In genomic region chr5:38441730-38442573, GRCh38 we compare ENCODE assay signal across 8 cellular contexts.
DNase-seq lines count a peak whose midpoint lies in the region; ATAC-seq, FAIRE-seq and TF ChIP-seq lines count a peak whose summit lies in the region.

No MANE protein-coding gene starts in this region.

- no peaks in the 10 kb centered on the region for H3K4me1 ChIP-seq in H9 (ENCODE audit: insufficient read depth, low read length)
- no peaks in the 10 kb centered on the region for H3K4me1 ChIP-seq in Loucy (ENCODE audit: insufficient read depth, low read length, poor library complexity, severe bottlenecking)
- no peaks in the 10 kb centered on the region for H3K4me1 ChIP-seq in neural progenitor cell

- FAIRE-seq in RCC 7860 (lab: Jason Lieb, UNC) = peak; percentile 99

- no peak overlapping the region for H2BK120ac ChIP-seq in H9 (ENCODE audit: low read depth, low read length, poor library complexity, severe bottlenecking)

- H3K27me3 ChIP-seq in H9 (ENCODE audit: insufficient read depth, low read length) (no peaks in the 10 kb centered on the region), Loucy (ENCODE audit: insufficient read depth, low read length, poor library complexity, severe bottlenecking) (peaks cover 23% of the 10 kb centered on the region), neural progenitor cell (no peaks in the 10 kb centered on the region)

- H3T11ph ChIP-seq in H9 (ENCODE audit: low read length) = no peak overlapping the region

- no peak overlapping the region for H2BK5ac ChIP-seq in H9 (ENCODE audit: insufficient read length, low read length)

- H4K20me1 ChIP-seq in H9 (ENCODE audit: control insufficient read depth, insufficient read depth, insufficient read length) (no peaks in the 10 kb centered on the region), Loucy (ENCODE audit: insufficient read depth, low read length, poor library complexity, severe bottlenecking) (no peaks in the 10 kb centered on the region), neural progenitor cell (ENCODE audit: low read depth) (no peaks in the 10 kb centered on the region)

- no peak overlapping the region for H3K18ac ChIP-seq in H9 (ENCODE audit: insufficient read length, low read depth, low read length)

- H3K4me1 Mint-ChIP-seq in H9 (peaks cover 4 to 5% of the 10 kb centered on the region in 2 experiments; a peak in 2 of 4 replicates), neural progenitor cell (peaks cover 4% of the 10 kb centered on the region)
- no peaks in the 10 kb centered on the region for H3K4me1 Mint-ChIP-seq in activated T-cell treated with anti-CD3 and anti-CD28 coated beads, Interleukin-2, amount 50 U/mL, for 4 hours (ENCODE audit: low read depth)

- H3K36me3 Mint-ChIP-seq in H9 (ENCODE audit: insufficient read depth in 1 of 3, low read depth in 3 of 3) (no peaks in the 10 kb centered on the region), neural progenitor cell (no peaks in the 10 kb centered on the region)
- H3K36me3 Mint-ChIP-seq in activated T-cell treated with anti-CD3 and anti-CD28 coated beads, Interleukin-2, amount 50 U/mL, for 4 hours (ENCODE audit: insufficient read depth) = no peaks in the 10 kb centered on the region

- H3K79me1 ChIP-seq in H9 (ENCODE audit: insufficient read depth, low read depth, low read length, poor library complexity, severe bottlenecking) = no peaks in the 10 kb centered on the region

- H3K4me2 ChIP-seq in H9 (ENCODE audit: insufficient read depth, insufficient read length, low read length) (no peak overlapping the region), Loucy (ENCODE audit: low read depth, low read length, poor library complexity, severe bottlenecking) (no peak overlapping the region), neural progenitor cell (no peak overlapping the region)

- H3K27ac Mint-ChIP-seq in H9 = no peak overlapping the region
- H3K27ac Mint-ChIP-seq in neural progenitor cell = no peak overlapping the region

- H3K9ac ChIP-seq in H9 (ENCODE audit: extremely low read depth, insufficient read length, low read length) (no peak overlapping the region), Loucy (ENCODE audit: low read depth, low read length, poor library complexity, severe bottlenecking) (no peak overlapping the region), neural progenitor cell (no peak overlapping the region)

- H3K23ac ChIP-seq in H9 (ENCODE audit: insufficient read length, low read depth, low read length) = no peak overlapping the region

- no peaks in the 10 kb centered on the region for H3K9me3 ChIP-seq in H9 (ENCODE audit: control insufficient read depth, low read depth, low read length)
- H3K9me3 ChIP-seq in Loucy (ENCODE audit: insufficient read depth, low read depth, low read length) = no peaks in the 10 kb centered on the region
- H3K9me3 ChIP-seq in neural progenitor cell (ENCODE audit: low read depth) = no peaks in the 10 kb centered on the region

- no peak overlapping the region for H3K27ac ChIP-seq in H9 (ENCODE audit: insufficient read length, low read depth, low read length)
- H3K27ac ChIP-seq in neural progenitor cell = no peak overlapping the region

- H4K8ac ChIP-seq in H9 (replicated peaks; ENCODE audit: insufficient read length, low read depth, low read length) = no peak overlapping the region

- TF ChIP-seq CTCF in H9 (conservative IDR thresholded peaks at IDR 0.05) (peak; percentile 95), Loucy (conservative IDR thresholded peaks at IDR 0.05; ENCODE audit: low read length) (peak; percentile 96), fibroblast of mammary gland (conservative IDR thresholded peaks at IDR 0.05; ENCODE audit: control insufficient read depth, insufficient read depth, low read depth, low read length) (peak; percentile 99), neural progenitor cell (IDR thresholded peaks at IDR 0.05) (peak; percentile 98)

- H2BK15ac ChIP-seq in H9 (ENCODE audit: low read depth, low read length) = no peak overlapping the region

- no peak overlapping the region for H3K4ac ChIP-seq in H9 (ENCODE audit: low read depth, low read length)

- DNase-seq in GDM1 (lab: John Stamatoyannopoulos, UW) (peak; percentile 73), H9 (peak; percentile 90), RCC 7860 (ENCODE audit: low spot score) (peak; percentile 88), fibroblast of mammary gland (ENCODE audit: low read depth) (peak; percentile 91), neural progenitor cell (ENCODE audit: low spot score) (peak; percentile 96), stromal cell of bone marrow (ENCODE audit: low read depth) (peak; percentile 80)
- DNase-seq in activated T-cell treated with anti-CD3 and anti-CD28 coated beads, Interleukin-2, amount 50 U/mL, for 4 hours = peak; percentile 73

- peak; percentile 97 to 98 for ATAC-seq in activated T-cell treated with anti-CD3 and anti-CD28 coated beads, Interleukin-2, amount 50 U/mL, for 4 hours

- no peak overlapping the region for H2BK20ac ChIP-seq in H9 (ENCODE audit: low read depth, low read length, poor library complexity, severe bottlenecking)

- H2AK5ac ChIP-seq in H9 (ENCODE audit: insufficient read length, low read length) = no peak overlapping the region

- H3K27me3 Mint-ChIP-seq in H9 (ENCODE audit: low read depth) = peaks cover 6% of the 10 kb centered on the region
- peaks cover 38% of the 10 kb centered on the region for H3K27me3 Mint-ChIP-seq in activated T-cell treated with anti-CD3 and anti-CD28 coated beads, Interleukin-2, amount 50 U/mL, for 4 hours (ENCODE audit: low read depth)
- no peaks in the 10 kb centered on the region for H3K27me3 Mint-ChIP-seq in neural progenitor cell (ENCODE audit: insufficient read depth, low read depth)

- no CpG with 5 or more reads among the region's 7 CpGs for WGBS in H9 (ENCODE audit: extremely low coverage, insufficient read length, low lambda C conversion rate)

- no peak overlapping the region for H3K14ac ChIP-seq in H9 (ENCODE audit: insufficient read depth, low read length)

- H3F3A ChIP-seq in Loucy (ENCODE audit: low read depth) (no peaks in the 10 kb centered on the region), neural progenitor cell (ENCODE audit: low read depth) (no peaks in the 10 kb centered on the region)

- no peak overlapping the region for H2BK12ac ChIP-seq in H9 (ENCODE audit: insufficient read length, low read depth, low read length)

- no peaks in the 10 kb centered on the region for H3K36me3 ChIP-seq in Loucy (ENCODE audit: insufficient read depth, low read length)
- H3K36me3 ChIP-seq in neural progenitor cell = no peaks in the 10 kb centered on the region

- H4K91ac ChIP-seq in H9 (ENCODE audit: insufficient read length, low read depth, low read length) = no peak overlapping the region

- H3K56ac ChIP-seq in H9 (ENCODE audit: insufficient read length, low read depth, low read length) = no peak overlapping the region

- H3K9me3 Mint-ChIP-seq in H9 = no peaks in the 10 kb centered on the region; a peak in 1 of 5 replicates
- H3K9me3 Mint-ChIP-seq in activated T-cell treated with anti-CD3 and anti-CD28 coated beads, Interleukin-2, amount 50 U/mL, for 4 hours = no peaks in the 10 kb centered on the region
- H3K9me3 Mint-ChIP-seq in neural progenitor cell = peaks cover 1% of the 10 kb centered on the region

- no peak overlapping the region for H3K4me3 ChIP-seq in Loucy (ENCODE audit: low read length, poor library complexity, severe bottlenecking)
- no peak overlapping the region for H3K4me3 ChIP-seq in fibroblast of mammary gland (ENCODE audit: control insufficient read depth, low read depth, low read length)
- no peak overlapping the region for H3K4me3 ChIP-seq in neural progenitor cell

- no peak overlapping the region for H4K5ac ChIP-seq in H9 (ENCODE audit: insufficient read length, low read depth, low read length)

- H2AFZ ChIP-seq in H9 (ENCODE audit: low read length) = no peak overlapping the region
- H2AFZ ChIP-seq in Loucy (ENCODE audit: low read length) = no peak overlapping the region
- H2AFZ ChIP-seq in neural progenitor cell (replicated peaks) = no peak overlapping the region

- H3K23me2 ChIP-seq in H9 (ENCODE audit: insufficient read length, low read depth, low read length, poor library complexity, severe bottlenecking) = no peaks in the 10 kb centered on the region

- H3K4me3 Mint-ChIP-seq in H9 (no peak overlapping the region), neural progenitor cell (no peak overlapping the region)
- no peak overlapping the region for H3K4me3 Mint-ChIP-seq in activated T-cell treated with anti-CD3 and anti-CD28 coated beads, Interleukin-2, amount 50 U/mL, for 4 hours

- no peaks in the 10 kb centered on the region for H3K9me2 ChIP-seq in Loucy (replicated peaks; ENCODE audit: low read depth, low read length)

- no peaks in the 10 kb centered on the region for H3K79me2 ChIP-seq in H9 (ENCODE audit: insufficient read depth, low read length)
- H3K79me2 ChIP-seq in Loucy (ENCODE audit: insufficient read depth, low read length) = no peaks in the 10 kb centered on the region
- H3K79me2 ChIP-seq in neural progenitor cell (ENCODE audit: low read depth) = no peaks in the 10 kb centered on the region
